ENCODE assay signal across 1 cellular context in the genomic region with DNA sequence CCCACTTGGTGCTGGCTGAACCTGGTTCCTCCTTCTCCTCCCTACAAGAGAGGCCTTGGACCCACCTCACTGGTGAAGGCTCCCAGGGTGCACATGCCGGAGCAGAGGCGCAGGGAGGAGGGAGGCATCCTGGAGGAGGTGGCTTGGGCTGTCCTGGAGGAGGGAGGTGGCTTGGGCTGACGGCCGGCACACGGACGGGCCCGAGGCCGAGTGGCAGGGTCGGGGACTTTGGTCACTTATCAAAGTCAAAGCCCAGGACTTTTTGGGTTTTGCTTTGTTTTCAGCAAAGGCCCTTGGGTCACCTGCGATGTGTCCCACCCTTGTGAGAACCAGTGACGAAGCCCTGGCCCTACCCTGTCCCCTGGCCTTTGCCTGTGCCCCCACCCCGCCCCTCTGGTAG.
TF ChIP-seq lines count a peak whose summit lies in the region.

No MANE protein-coding gene starts in this region.

TF ChIP-seq in H1, 55 proteins besides CTCF, POLR2A, EP300 and RAD21:
- TF ChIP-seq KDM1A (IDR thresholded peaks at IDR 0.05; ENCODE audit: borderline replicate concordance, low read length) (no peak), ASH2L (IDR thresholded peaks at IDR 0.05; ENCODE audit: low read length) (no peak), NANOG (IDR thresholded peaks at IDR 0.05; ENCODE audit: insufficient read depth, low read depth, low read length, poor library complexity, severe bottlenecking) (no peak)
- TF ChIP-seq, protein P1, sequence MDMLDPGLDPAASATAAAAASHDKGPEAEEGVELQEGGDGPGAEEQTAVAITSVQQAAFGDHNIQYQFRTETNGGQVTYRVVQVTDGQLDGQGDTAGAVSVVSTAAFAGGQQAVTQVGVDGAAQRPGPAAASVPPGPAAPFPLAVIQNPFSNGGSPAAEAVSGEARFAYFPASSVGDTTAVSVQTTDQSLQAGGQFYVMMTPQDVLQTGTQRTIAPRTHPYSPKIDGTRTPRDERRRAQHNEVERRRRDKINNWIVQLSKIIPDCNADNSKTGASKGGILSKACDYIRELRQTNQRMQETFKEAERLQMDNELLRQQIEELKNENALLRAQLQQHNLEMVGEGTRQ (IDR thresholded peaks at IDR 0.05; ENCODE audit: low read length) = no peak
